27 cellular contexts compared by ENCODE assay signal in genomic region chr4:10753856-10754384, GRCh38.
DNase-seq lines count a peak whose midpoint lies in the region; ATAC-seq and TF ChIP-seq lines count a peak whose summit lies in the region.
"Had no signal": no experiment of that assay in that cellular context is flagged by ENCODE, and none has a peak within 500 bp of the region (broad histone marks: within the 10 kb centered on the region; RNA-seq: fewer than 3 reads in every experiment).

No MANE protein-coding gene starts in this region.

- H3K4me1 Mint-ChIP-seq in activated naive CD8-positive, alpha-beta T cell treated with anti-CD3 and anti-CD28 coated beads, Interleukin-2, amount 50 U/mL, for 24 hours = peaks cover 3% of the 10 kb centered on the region
- H3K4me1 Mint-ChIP-seq in activated naive CD8-positive, alpha-beta T cell treated with anti-CD3 and anti-CD28 coated beads for 36 hours = peaks cover 4% of the 10 kb centered on the region

- intact Hi-C loops in sigmoid colon (cut with DNase I) = no loop called here

- no peaks in the 10 kb centered on the region for H3F3A ChIP-seq in MM.1S (ENCODE audit: insufficient read depth, low read length)

- no peaks in the 10 kb centered on the region for H3K9me3 ChIP-seq in WERI-Rb-1 (ENCODE audit: severe bottlenecking)
- H3K9me3 ChIP-seq in MM.1S (replicated peaks; ENCODE audit: insufficient read depth, low read length) = no peaks in the 10 kb centered on the region
- no peaks in the 10 kb centered on the region for H3K9me3 ChIP-seq in sigmoid colon
- H3K9me3 ChIP-seq: Caco-2 had no signal

- H2AFZ ChIP-seq in MM.1S (ENCODE audit: low read length) = no peak overlapping the region

- WGBS in sigmoid colon, 2 donors = 77 to 81% methylated on average over 2 of the region's 2 CpGs

- no peak for TF ChIP-seq POLR2A in sigmoid colon (IDR thresholded peaks at IDR 0.05)

- TF ChIP-seq CTCF in WERI-Rb-1 (IDR thresholded peaks at IDR 0.05; ENCODE audit: low read depth, low read length) (no peak), retinal pigment epithelial cell (conservative IDR thresholded peaks at IDR 0.05; ENCODE audit: low read depth, low read length) (no peak), MM.1S (IDR thresholded peaks at IDR 0.05; ENCODE audit: low read length) (no peak), sigmoid colon (IDR thresholded peaks at IDR 0.05) (no peak)

- H3K79me2 ChIP-seq in MM.1S (ENCODE audit: low read length) = no peaks in the 10 kb centered on the region

- peaks cover 3% of the 10 kb centered on the region for H3K27me3 Mint-ChIP-seq in activated naive CD8-positive, alpha-beta T cell treated with anti-CD3 and anti-CD28 coated beads, Interleukin-2, amount 50 U/mL, for 24 hours
- H3K27me3 Mint-ChIP-seq in activated naive CD8-positive, alpha-beta T cell treated with anti-CD3 and anti-CD28 coated beads for 36 hours = peaks cover 5% of the 10 kb centered on the region

- no peak for TF ChIP-seq EP300 in sigmoid colon (IDR thresholded peaks at IDR 0.05)

- peak; percentile 40 for ATAC-seq in activated naive CD8-positive, alpha-beta T cell treated with anti-CD3 and anti-CD28 coated beads, Interleukin-2, amount 50 U/mL, for 24 hours
- ATAC-seq in GM19463 (IDR thresholded peaks at IDR 0.05; ENCODE audit: unreplicated experiment) (peak; percentile 51), GM18873 (IDR thresholded peaks at IDR 0.05; ENCODE audit: low FRiP score, unreplicated experiment) (no peak)
- ATAC-seq: CD8-positive, alpha-beta T cell had no signal

- no peak overlapping the region for H3K27ac ChIP-seq in WERI-Rb-1
- no peak overlapping the region for H3K27ac ChIP-seq in MM.1S (ENCODE audit: low read length)
- no peak overlapping the region for H3K27ac ChIP-seq in sigmoid colon
- H3K27ac ChIP-seq: C4-2B, HL-60 had no signal

- no peak overlapping the region for H3K9ac ChIP-seq in MM.1S (ENCODE audit: low read length)

- no peaks in the 10 kb centered on the region for H4K20me1 ChIP-seq in MM.1S (ENCODE audit: insufficient read depth, low read length)

- H3K36me3 Mint-ChIP-seq in activated naive CD8-positive, alpha-beta T cell treated with anti-CD3 and anti-CD28 coated beads, Interleukin-2, amount 50 U/mL, for 24 hours (ENCODE audit: low read depth) = no peaks in the 10 kb centered on the region
- no peaks in the 10 kb centered on the region for H3K36me3 Mint-ChIP-seq in activated naive CD8-positive, alpha-beta T cell treated with anti-CD3 and anti-CD28 coated beads for 36 hours
- H3K36me3 Mint-ChIP-seq: CD8-positive, alpha-beta T cell had no signal

- no peak for DNase-seq in activated naive CD8-positive, alpha-beta T cell treated with anti-CD3 and anti-CD28 coated beads, Interleukin-2, amount 50 U/mL, for 24 hours
- DNase-seq in activated naive CD8-positive, alpha-beta T cell treated with anti-CD3 and anti-CD28 coated beads for 36 hours = no peak
- DNase-seq in WERI-Rb-1 (peak; percentile 13), retinal pigment epithelial cell (ENCODE audit: low read depth) (peak; percentile 11), MM.1S (no peak), sigmoid colon (no peak)
- DNase-seq: AML-193; Caco-2; CD8-positive, alpha-beta T cell; EL; GF-D8; GOT3; HCEC 1CT; MV-4-11; NCI-H1105; NCI-H1436 treated with DMSO at 0.1 percent for 48 hours; NCI-H187 treated with DMSO at 0.1 percent for 48 hours; NCI-H2227 treated with DMSO at 0.1 percent for 48 hours; NCI-H510A; NCI-H69; RPMI8226; SHP77 treated with DMSO at 0.1 percent for 48 hours; T-helper 1 cell had no signal

- H3K27ac Mint-ChIP-seq in activated naive CD8-positive, alpha-beta T cell treated with anti-CD3 and anti-CD28 coated beads, Interleukin-2, amount 50 U/mL, for 24 hours = peak overlapping the region; percentile 21
- no peak overlapping the region for H3K27ac Mint-ChIP-seq in activated naive CD8-positive, alpha-beta T cell treated with anti-CD3 and anti-CD28 coated beads for 36 hours
- H3K27ac Mint-ChIP-seq: CD8-positive, alpha-beta T cell had no signal

- H3K27me3 ChIP-seq in WERI-Rb-1 (ENCODE audit: insufficient read depth, low read depth, severe bottlenecking) (peaks cover 3% of the 10 kb centered on the region), MM.1S (replicated peaks; ENCODE audit: insufficient read depth, low read length) (no peaks in the 10 kb centered on the region), sigmoid colon (no peaks in the 10 kb centered on the region)

- H3K4me3 Mint-ChIP-seq in activated naive CD8-positive, alpha-beta T cell treated with anti-CD3 and anti-CD28 coated beads, Interleukin-2, amount 50 U/mL, for 24 hours = no peak overlapping the region
- no peak overlapping the region for H3K4me3 Mint-ChIP-seq in activated naive CD8-positive, alpha-beta T cell treated with anti-CD3 and anti-CD28 coated beads for 36 hours
- H3K4me3 Mint-ChIP-seq: CD8-positive, alpha-beta T cell had no signal

- no peaks in the 10 kb centered on the region for H3K9me3 Mint-ChIP-seq in activated naive CD8-positive, alpha-beta T cell treated with anti-CD3 and anti-CD28 coated beads, Interleukin-2, amount 50 U/mL, for 24 hours
- H3K9me3 Mint-ChIP-seq in activated naive CD8-positive, alpha-beta T cell treated with anti-CD3 and anti-CD28 coated beads for 36 hours = no peaks in the 10 kb centered on the region
- H3K9me3 Mint-ChIP-seq: CD8-positive, alpha-beta T cell had no signal

- no peak overlapping the region for H3K4me2 ChIP-seq in MM.1S (ENCODE audit: low read depth, low read length)

- no peak overlapping the region for H3K4me3 ChIP-seq in WERI-Rb-1 (ENCODE audit: low read depth, low read length)
- H3K4me3 ChIP-seq in retinal pigment epithelial cell (ENCODE audit: low read length) = no peak overlapping the region
- H3K4me3 ChIP-seq in MM.1S (ENCODE audit: low read length) = no peak overlapping the region
- H3K4me3 ChIP-seq in sigmoid colon = no peak overlapping the region

- H3K4me1 ChIP-seq in MM.1S (ENCODE audit: low read length) (no peaks in the 10 kb centered on the region), sigmoid colon (peaks cover 0 to 14% (median 12%) of the 10 kb centered on the region in 4 donors)
- H3K4me1 ChIP-seq: Caco-2 had no signal

- H3K36me3 ChIP-seq in WERI-Rb-1 (no peaks in the 10 kb centered on the region), MM.1S (replicated peaks; ENCODE audit: insufficient read depth, low read length) (no peaks in the 10 kb centered on the region), sigmoid colon (no peaks in the 10 kb centered on the region)

- no peaks in the 10 kb centered on the region for H3K9me2 ChIP-seq in MM.1S (replicated peaks; ENCODE audit: insufficient read depth, low read length)

Comparison
In these comparisons a context has a peak if more than half of its experiments do, and no peak if none do; other contexts are left out.
1. DNase-seq: peak in WERI-Rb-1 (single experiment) and retinal pigment epithelial cell (single experiment); none in activated naive CD8-positive, alpha-beta T cell treated with anti-CD3 and anti-CD28 coated beads, Interleukin-2, amount 50 U/mL, for 24 hours (single experiment), activated naive CD8-positive, alpha-beta T cell treated with anti-CD3 and anti-CD28 coated beads for 36 hours (single experiment), MM.1S (single experiment) and sigmoid colon (single experiment).